8 cellular contexts compared by ENCODE assay signal in the genomic region with DNA sequence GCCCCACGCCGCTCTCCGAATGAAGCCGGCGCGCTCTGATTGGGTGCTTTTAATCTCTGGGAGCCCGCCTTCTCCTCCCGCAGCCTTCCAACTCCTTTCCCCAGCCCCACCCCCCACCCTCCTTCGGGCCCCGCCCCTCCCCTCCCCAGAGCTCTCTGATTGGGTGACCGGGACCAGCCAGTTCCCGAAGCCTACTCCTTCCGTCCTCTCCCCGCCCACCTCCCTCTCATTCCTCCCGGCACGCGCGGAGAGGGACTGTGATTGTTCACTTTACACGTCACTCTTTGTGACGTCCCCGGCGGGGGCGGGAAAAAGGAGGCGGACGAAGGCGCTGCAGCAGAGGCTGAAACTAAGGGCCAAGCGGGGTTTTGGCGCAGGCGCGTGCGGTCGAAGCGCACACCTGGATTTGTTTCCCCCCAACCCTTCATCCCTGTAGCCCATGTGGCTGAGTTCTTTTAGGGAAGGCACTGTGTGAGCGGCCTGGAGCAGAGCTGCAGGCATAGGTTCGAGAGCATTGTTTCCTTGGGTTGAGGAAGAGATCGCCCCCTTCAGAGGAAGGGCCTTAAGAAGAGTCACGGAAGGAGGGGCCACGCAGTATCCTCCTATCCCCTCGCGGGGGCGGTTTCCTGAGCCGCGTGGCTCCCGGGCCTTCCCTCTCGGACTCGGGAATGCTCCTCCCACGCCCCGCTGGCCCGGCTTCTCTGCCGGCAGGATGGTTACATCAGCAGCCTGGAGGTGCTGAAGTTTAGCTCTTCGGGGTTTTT. TPM values are rescaled to one million over a fixed set of nuclear protein-coding genes. Genes with fewer than 3 reads are reported as not detected.
DNase-seq lines count a peak whose midpoint lies in the region; ATAC-seq and TF ChIP-seq lines count a peak whose summit lies in the region.

Gene MEX3C, minus strand, starts transcription at position 21 of the 764 bp plus-strand sequence. CDS start 361 bp downstream, outside the sequence.

- H3K4me1 ChIP-seq in mononuclear cell (ENCODE audit: insufficient read depth, low read length): peaks cover 29% of the 10 kb centered on the region

- no peak for TF ChIP-seq EP300 in Ishikawa (IDR thresholded peaks at IDR 0.05; ENCODE audit: borderline replicate concordance)

- ATAC-seq in GM21576 (IDR thresholded peaks at IDR 0.05; ENCODE audit: unreplicated experiment): peak; percentile 78

- H3K27me3 ChIP-seq in mononuclear cell (ENCODE audit: insufficient read depth, low read length): no peaks in the 10 kb centered on the region

- no peaks in the 10 kb centered on the region for H3K9me3 ChIP-seq in mononuclear cell (ENCODE audit: low read depth, low read length)

- peak; percentile 17 for TF ChIP-seq CTCF in epithelial cell of esophagus (IDR thresholded peaks at IDR 0.05; ENCODE audit: insufficient read depth, low read depth, low read length, missing control alignments)

- no peak for TF ChIP-seq RAD21 in Ishikawa (IDR thresholded peaks at IDR 0.05; ENCODE audit: low read depth)

- DNase-seq in DMS53 (lab: John Stamatoyannopoulos, UW): peak; percentile 100
- DNase-seq in OCI-M2 (lab: John Stamatoyannopoulos, UW; ENCODE audit: unreplicated experiment): peak; percentile 54
- peak; percentile 100 for DNase-seq in activated T-cell treated with anti-CD3 and anti-CD28 coated beads for 4 hours
- DNase-seq in epithelial cell of esophagus (ENCODE audit: low read depth): peak; percentile 99
- DNase-seq in stimulated activated CD8-positive, alpha-beta memory T cell treated with anti-CD3 and anti-CD28 coated beads, Interleukin-4, amount 100 ng/mL, for 1 hour (ENCODE audit: low read depth in 2 of 2, low spot score in 1 of 2): peak; percentile 98 to 99

- H3K4me3 ChIP-seq in epithelial cell of esophagus (ENCODE audit: low read length): peak within 1 kb of the TSS; percentile 97
- peak within 1 kb of the TSS; percentile 73 for H3K4me3 ChIP-seq in mononuclear cell (ENCODE audit: low read length)

TF ChIP-seq in Ishikawa, 13 proteins besides CTCF, POLR2A, EP300 and RAD21:
- TF ChIP-seq, protein P1, sequence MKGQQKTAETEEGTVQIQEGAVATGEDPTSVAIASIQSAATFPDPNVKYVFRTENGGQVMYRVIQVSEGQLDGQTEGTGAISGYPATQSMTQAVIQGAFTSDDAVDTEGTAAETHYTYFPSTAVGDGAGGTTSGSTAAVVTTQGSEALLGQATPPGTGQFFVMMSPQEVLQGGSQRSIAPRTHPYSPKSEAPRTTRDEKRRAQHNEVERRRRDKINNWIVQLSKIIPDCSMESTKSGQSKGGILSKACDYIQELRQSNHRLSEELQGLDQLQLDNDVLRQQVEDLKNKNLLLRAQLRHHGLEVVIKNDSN (IDR thresholded peaks at IDR 0.05): 0 out of 2 replicates have a peak, but pooled peaks have one; percentile 1
- TF ChIP-seq FOXM1 (IDR thresholded peaks at IDR 0.05; ENCODE audit: borderline replicate concordance, low read depth): no peak
- no peak for TF ChIP-seq ZBTB7A (IDR thresholded peaks at IDR 0.05; ENCODE audit: low read depth)
- TF ChIP-seq REST (IDR thresholded peaks at IDR 0.05; ENCODE audit: low read depth): no peak
- peak; percentile 34; the same call in 1 of the 2 replicates for TF ChIP-seq TCF12 (IDR thresholded peaks at IDR 0.05; ENCODE audit: low read depth)
- peak; percentile 88 for TF ChIP-seq MAX (IDR thresholded peaks at IDR 0.05)
- TF ChIP-seq CREB1 (IDR thresholded peaks at IDR 0.05; ENCODE audit: low read depth): peak; percentile 83
- peak; percentile 38 for TF ChIP-seq TAF1 (IDR thresholded peaks at IDR 0.05; ENCODE audit: low read depth)
- no peak for TF ChIP-seq YY1 (IDR thresholded peaks at IDR 0.05; ENCODE audit: low read depth)
- TF ChIP-seq NFIC (IDR thresholded peaks at IDR 0.05): no peak
- 0 out of 2 replicates have a peak, but pooled peaks have one; percentile 6 for TF ChIP-seq TEAD4 (IDR thresholded peaks at IDR 0.05)
- TF ChIP-seq EGR1 (IDR thresholded peaks at IDR 0.05): peak; percentile 75
- TF ChIP-seq CEBPB (IDR thresholded peaks at IDR 0.05): 0 out of 2 replicates have a peak, but pooled peaks have one; percentile 13

RNA-seq across cellular contexts. Expression of gene MEX3C, which starts in this region (rescaled TPM):
- total RNA-seq in mononuclear cell: 107 TPM

Comparison
In these comparisons a context has a peak if more than half of its experiments do, and no peak if none do; other contexts are left out.
1. Peak in every context shown above with its lines: DNase-seq, ATAC-seq and H3K4me3 ChIP-seq.